Comparison of ENCODE assay signal across 20 cellular contexts in the genomic region with DNA sequence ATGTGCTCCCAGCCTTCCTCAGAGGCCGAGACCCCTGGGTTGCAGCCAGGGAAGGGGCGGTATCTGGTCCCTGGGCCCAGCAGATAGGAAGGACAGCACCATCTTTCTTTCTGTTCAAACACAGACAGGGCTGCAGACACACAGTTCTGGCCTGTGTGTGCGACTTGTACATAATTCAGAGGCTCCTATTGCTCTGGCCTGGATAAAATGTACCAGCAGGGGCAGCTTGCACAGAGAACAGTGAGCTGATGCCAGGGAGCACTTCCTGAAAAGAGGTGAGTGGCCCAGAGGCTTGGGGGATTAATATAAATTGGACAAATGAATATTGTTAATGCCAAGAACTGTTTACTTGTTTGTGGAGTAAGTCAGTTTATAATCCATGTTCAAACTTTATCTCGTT. TPM values are rescaled to one million over a fixed set of nuclear protein-coding genes. Genes with fewer than 3 reads are reported as not detected.
DNase-seq lines count a peak whose midpoint lies in the region; ATAC-seq and TF ChIP-seq lines count a peak whose summit lies in the region.
"Had no signal": no experiment of that assay in that cellular context is flagged by ENCODE, and none has a peak within 500 bp of the region (broad histone marks: within the 10 kb centered on the region; RNA-seq: fewer than 3 reads in every experiment).

No MANE protein-coding gene starts in this region.

- no peaks in the 10 kb centered on the region for H3K36me3 ChIP-seq in CD8-positive, alpha-beta memory T cell (ENCODE audit: insufficient read depth, low read length)
- no peaks in the 10 kb centered on the region for H3K36me3 ChIP-seq in naive thymus-derived CD4-positive, alpha-beta T cell (ENCODE audit: control insufficient read depth in 2 of 3, insufficient read depth in 3 of 3, low read length in 3 of 3)
- H3K36me3 ChIP-seq in body of pancreas (replicated peaks in 1 of 2; ENCODE audit: insufficient read depth in 1 of 2, low read depth in 2 of 2), result no peaks in the 10 kb centered on the region
- H3K36me3 ChIP-seq: adrenal gland, BE2C, heart right ventricle had no signal

- no peak overlapping the region for H3K27ac ChIP-seq in CD8-positive, alpha-beta memory T cell (ENCODE audit: low read depth, low read length)
- no peak overlapping the region for H3K27ac ChIP-seq in naive thymus-derived CD4-positive, alpha-beta T cell (ENCODE audit: low read depth, low read length)
- H3K27ac ChIP-seq in body of pancreas, result no peak overlapping the region

- no peak for ATAC-seq in activated B cell treated with CpG ODN at 0.5 μM for 24 hours (ENCODE audit: low read depth)
- no peak for ATAC-seq in naive thymus-derived CD4-positive, alpha-beta T cell
- no peak for ATAC-seq in body of pancreas
- ATAC-seq: heart right ventricle; natural killer cell treated with Interleukin-12 subunit alpha and Interleukin-12 subunit beta and Interleukin-15 and Interleukin-18, amount 100 ng/mL, for 72 hours; Panc1; WTC11 had no signal

- POLR2A ChIA-PET in CD8-positive, alpha-beta memory T cell (lab: Charles Lee), result no interaction called here
- POLR2A ChIA-PET in activated B cell treated with CpG ODN at 0.5 μM for 24 hours (lab: Charles Lee), result interaction anchor here (1.2 to 1.6 kb wide), 2 partner anchors 9 to 14 kb away, joined by 3 to 11 read pairs; no protein-coding TSS in a partner anchor
- POLR2A ChIA-PET in naive thymus-derived CD4-positive, alpha-beta T cell (lab: Charles Lee), result interaction anchor here (0.9 to 1.6 kb wide), 2 partner anchors 13 to 16 kb away, joined by 3 to 5 read pairs; partner anchors contain the start of gene GDPD5

- peaks cover 18 to 46% (median 31%) of the 10 kb centered on the region in 3 donors for H3K4me1 Mint-ChIP-seq in CD8-positive, alpha-beta memory T cell
- peaks cover 52% of the 10 kb centered on the region for H3K4me1 Mint-ChIP-seq in activated B cell treated with CpG ODN at 0.5 μM for 24 hours
- peaks cover 13 to 22% (median 18%) of the 10 kb centered on the region in 7 donors for H3K4me1 Mint-ChIP-seq in naive thymus-derived CD4-positive, alpha-beta T cell
- H3K4me1 Mint-ChIP-seq: WTC11 had no signal

- H3K9me3 ChIP-seq in CD8-positive, alpha-beta memory T cell (ENCODE audit: low read length), result no peaks in the 10 kb centered on the region
- H3K9me3 ChIP-seq in naive thymus-derived CD4-positive, alpha-beta T cell (ENCODE audit: control insufficient read depth in 2 of 3, low read length in 3 of 3), result no peaks in the 10 kb centered on the region
- H3K9me3 ChIP-seq in body of pancreas, result no peaks in the 10 kb centered on the region
- H3K9me3 ChIP-seq: adrenal gland, BE2C, heart right ventricle, psoas muscle had no signal

- no peak for DNase-seq in CD8-positive, alpha-beta memory T cell
- peak; percentile 37 for DNase-seq in MV-4-11 (lab: John Stamatoyannopoulos, UW)
- DNase-seq in activated B cell treated with CpG ODN at 0.5 μM for 24 hours, result no peak
- no peak for DNase-seq in naive thymus-derived CD4-positive, alpha-beta T cell
- no peak for DNase-seq in pons (ENCODE audit: low spot score)
- DNase-seq in NCI-H345 treated with DMSO at 0.1 percent for 48 hours (lab: John Stamatoyannopoulos, UW; ENCODE audit: unreplicated experiment), result no peak
- no peak for DNase-seq in body of pancreas
- no peak for DNase-seq in activated CD4-positive, CD25-positive, alpha-beta regulatory T cell treated with anti-CD3 and anti-CD28 coated beads, Interleukin-2, amount 50 U/mL, for 72 hours
- DNase-seq: adrenal gland; BE2C; effector CD8-positive, alpha-beta T cell; heart right ventricle; NCI-H2081; NCI-H526 treated with DMSO at 0.1 percent for 48 hours; psoas muscle; stimulated activated naive B cell treated with anti-CD40 and anti-IgM and Interleukin-4, amounts not matched to agents 10 μg/mL and 1 μg/mL and 100 μg/mL, for 72 hours had no signal

- WGBS in body of pancreas, 2 donors, result 80 to 83% methylated on average over 4 of the region's 4 CpGs

- peak overlapping the region in 6 of 8 donors; percentile 93 to 99 (median 94) for H3K27ac Mint-ChIP-seq in CD8-positive, alpha-beta memory T cell
- peak overlapping the region; percentile 91 for H3K27ac Mint-ChIP-seq in activated B cell treated with CpG ODN at 0.5 μM for 24 hours
- H3K27ac Mint-ChIP-seq in naive thymus-derived CD4-positive, alpha-beta T cell, result peak overlapping the region in 6 of 9 donors; percentile 14 to 96 (median 92)
- H3K27ac Mint-ChIP-seq: stimulated activated naive B cell treated with anti-CD40 and anti-IgM and Interleukin-4, amounts not matched to agents 10 μg/mL and 1 μg/mL and 100 μg/mL, for 72 hours; WTC11 had no signal

- peaks cover 31% of the 10 kb centered on the region for H3K4me1 ChIP-seq in CD8-positive, alpha-beta memory T cell (ENCODE audit: insufficient read depth, low read length)
- H3K4me1 ChIP-seq in naive thymus-derived CD4-positive, alpha-beta T cell (ENCODE audit: control insufficient read depth in 2 of 2, insufficient read depth in 2 of 2, low read length in 2 of 2), result peaks cover 20 to 22% of the 10 kb centered on the region in 2 donors
- peaks cover 10% of the 10 kb centered on the region for H3K4me1 ChIP-seq in body of pancreas
- H3K4me1 ChIP-seq: adrenal gland had no signal

- no peak for TF ChIP-seq POLR2A in body of pancreas (IDR thresholded peaks at IDR 0.05)

- no peaks in the 10 kb centered on the region for H3K27me3 ChIP-seq in CD8-positive, alpha-beta memory T cell (ENCODE audit: insufficient read depth, low read length, poor library complexity, severe bottlenecking)
- no peaks in the 10 kb centered on the region for H3K27me3 ChIP-seq in naive thymus-derived CD4-positive, alpha-beta T cell (ENCODE audit: control insufficient read depth in 2 of 2, insufficient read depth in 2 of 2, low read length in 2 of 2)
- H3K27me3 ChIP-seq in body of pancreas, result no peaks in the 10 kb centered on the region
- H3K27me3 ChIP-seq: adrenal gland, BE2C, heart right ventricle had no signal

- H3K4me3 ChIP-seq in CD8-positive, alpha-beta memory T cell (ENCODE audit: low read length), result no peak overlapping the region
- H3K4me3 ChIP-seq in naive thymus-derived CD4-positive, alpha-beta T cell (ENCODE audit: low read length), result no peak overlapping the region
- no peak overlapping the region for H3K4me3 ChIP-seq in body of pancreas
- H3K4me3 ChIP-seq: adrenal gland, heart right ventricle, psoas muscle had no signal

- H3K4me3 Mint-ChIP-seq in CD8-positive, alpha-beta memory T cell, result peak overlapping the region in 1 of 7 donors; percentile 18
- no peak overlapping the region for H3K4me3 Mint-ChIP-seq in activated B cell treated with CpG ODN at 0.5 μM for 24 hours
- no peak overlapping the region for H3K4me3 Mint-ChIP-seq in naive thymus-derived CD4-positive, alpha-beta T cell
- H3K4me3 Mint-ChIP-seq: natural killer cell treated with Interleukin-12 subunit alpha and Interleukin-12 subunit beta and Interleukin-15 and Interleukin-18, amount 100 ng/mL, for 72 hours; stimulated activated naive B cell treated with anti-CD40 and anti-IgM and Interleukin-4, amounts not matched to agents 10 μg/mL and 1 μg/mL and 100 μg/mL, for 72 hours; WTC11 had no signal

- CTCF ChIA-PET in CD8-positive, alpha-beta memory T cell (lab: Charles Lee), result interaction anchor here (0.8 to 1.3 kb wide), 2 partner anchors 13 to 19 kb away, joined by 3 read pairs; no protein-coding TSS in a partner anchor
- CTCF ChIA-PET in activated B cell treated with CpG ODN at 0.5 μM for 24 hours (lab: Charles Lee), result no interaction called here
- CTCF ChIA-PET in naive thymus-derived CD4-positive, alpha-beta T cell (lab: Charles Lee), result no interaction called here

- H3K36me3 Mint-ChIP-seq in CD8-positive, alpha-beta memory T cell, result no peaks in the 10 kb centered on the region
- H3K36me3 Mint-ChIP-seq in activated B cell treated with CpG ODN at 0.5 μM for 24 hours (ENCODE audit: low read depth), result no peaks in the 10 kb centered on the region
- H3K36me3 Mint-ChIP-seq in naive thymus-derived CD4-positive, alpha-beta T cell, result no peaks in the 10 kb centered on the region
- H3K36me3 Mint-ChIP-seq: natural killer cell treated with Interleukin-12 subunit alpha and Interleukin-12 subunit beta and Interleukin-15 and Interleukin-18, amount 100 ng/mL, for 72 hours; stimulated activated naive B cell treated with anti-CD40 and anti-IgM and Interleukin-4, amounts not matched to agents 10 μg/mL and 1 μg/mL and 100 μg/mL, for 72 hours; WTC11 had no signal

- H3K27me3 Mint-ChIP-seq in CD8-positive, alpha-beta memory T cell, result no peaks in the 10 kb centered on the region
- H3K27me3 Mint-ChIP-seq in activated B cell treated with CpG ODN at 0.5 μM for 24 hours, result no peaks in the 10 kb centered on the region
- H3K27me3 Mint-ChIP-seq in naive thymus-derived CD4-positive, alpha-beta T cell, result peaks cover 0 to 3% (median 0%) of the 10 kb centered on the region in 5 donors
- H3K27me3 Mint-ChIP-seq: natural killer cell treated with Interleukin-12 subunit alpha and Interleukin-12 subunit beta and Interleukin-15 and Interleukin-18, amount 100 ng/mL, for 72 hours; stimulated activated naive B cell treated with anti-CD40 and anti-IgM and Interleukin-4, amounts not matched to agents 10 μg/mL and 1 μg/mL and 100 μg/mL, for 72 hours had no signal

- no peaks in the 10 kb centered on the region for H3K9me3 Mint-ChIP-seq in CD8-positive, alpha-beta memory T cell
- no peaks in the 10 kb centered on the region for H3K9me3 Mint-ChIP-seq in activated B cell treated with CpG ODN at 0.5 μM for 24 hours
- H3K9me3 Mint-ChIP-seq in naive thymus-derived CD4-positive, alpha-beta T cell, result peaks cover 0 to 3% (median 0%) of the 10 kb centered on the region in 11 donors
- H3K9me3 Mint-ChIP-seq: activated T-helper 2 cell treated with anti-CD3 and anti-CD28 coated beads, Interferon-gamma antibody, Interleukin-2, Interleukin-4, amounts not matched to agents 10 μg/mL and 5 μg/mL and 100 μg/mL, durations not matched to agents 14 hours and 24 hours and 36 hours; natural killer cell treated with Interleukin-12 subunit alpha and Interleukin-12 subunit beta and Interleukin-15 and Interleukin-18, amount 100 ng/mL, for 72 hours; stimulated activated naive B cell treated with anti-CD40 and anti-IgM and Interleukin-4, amounts not matched to agents 10 μg/mL and 1 μg/mL and 100 μg/mL, for 72 hours; WTC11 had no signal

- TF ChIP-seq CTCF in activated B cell treated with CpG ODN at 0.5 μM for 24 hours (IDR thresholded peaks at IDR 0.05), result no peak
- TF ChIP-seq CTCF in body of pancreas (IDR thresholded peaks at IDR 0.05), result no peak

- intact Hi-C loops in activated B cell treated with CpG ODN at 0.5 μM for 24 hours (cut with micrococcal nuclease), result loop anchor here (2.0 kb wide), 1 partner anchor 16 kb away; the partner anchor contains the start of gene GDPD5
- intact Hi-C loops in naive thymus-derived CD4-positive, alpha-beta T cell (cut with micrococcal nuclease), result loop anchor here in 1 of 2 donors (2.0 kb wide), 1 partner anchor 16 kb away; no protein-coding TSS in a partner anchor
- intact Hi-C loops in body of pancreas (cut with DNase I), result no loop called here

RNA-seq across cellular contexts. Expression of gene GDPD5, which starts 16.5 kb away (rescaled TPM):
- total RNA-seq in CD8-positive, alpha-beta memory T cell, result 1 to 10 TPM; 8.9 to 9.1 TPM
- 10.4 TPM for polyA plus RNA-seq in CD8-positive, alpha-beta memory T cell
- 22.2 and 23.9 TPM in 2 replicates for total RNA-seq in activated B cell treated with CpG ODN at 0.5 μM for 24 hours
- total RNA-seq in naive thymus-derived CD4-positive, alpha-beta T cell, result 10 to 100 TPM; 18.0 to 50.3 (median 24.7) TPM
- 1 to 10 TPM; 3.9 to 7.1 TPM for polyA plus RNA-seq in naive thymus-derived CD4-positive, alpha-beta T cell
- 10 to 100 TPM; 29.6 to 73.2 TPM for total RNA-seq in body of pancreas

RNA-seq across cellular contexts. Expression of gene SERPINH1, which starts 52.9 kb away (rescaled TPM):
- total RNA-seq in CD8-positive, alpha-beta memory T cell, result 10 to 100 TPM; 20.7 to 21.1 TPM
- 8.4 TPM for polyA plus RNA-seq in CD8-positive, alpha-beta memory T cell
- 4.5 and 5.6 TPM in 2 replicates for total RNA-seq in activated B cell treated with CpG ODN at 0.5 μM for 24 hours
- total RNA-seq in naive thymus-derived CD4-positive, alpha-beta T cell, result 10 to 100 TPM in 3 of 5 experiments, 1 to 10 TPM in 2; 5.1 to 19.9 (median 13.2) TPM
- polyA plus RNA-seq in naive thymus-derived CD4-positive, alpha-beta T cell, result 1 to 10 TPM; 2.9 to 7.8 TPM
- total RNA-seq in body of pancreas, result 100 to 1,000 TPM in 1 of 2 donors, 10 to 100 TPM in 1; 78.3 to 166 TPM
